Comparison of ENCODE assay signal across 3 cellular contexts in the genomic region with DNA sequence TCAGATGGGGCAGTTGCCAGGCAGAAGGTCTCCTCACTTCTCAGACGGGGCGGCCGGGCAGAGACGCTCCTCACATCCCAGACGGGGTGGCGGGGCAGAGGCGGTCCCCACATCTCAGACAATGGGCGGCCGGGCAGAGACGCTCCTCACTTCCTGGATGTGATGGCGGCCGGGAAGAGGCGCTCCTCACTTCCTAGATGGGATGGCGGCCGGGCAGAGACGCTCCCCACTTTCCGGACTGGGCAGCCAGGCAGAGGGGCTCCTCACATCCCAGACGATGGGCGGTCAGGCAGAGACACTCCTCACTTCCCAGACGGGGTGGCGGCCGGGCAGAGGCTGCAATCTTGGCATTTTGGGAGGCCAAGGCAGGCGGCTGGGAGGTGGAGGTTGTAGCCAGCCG. TPM values are rescaled to one million over a fixed set of nuclear protein-coding genes. Genes with fewer than 3 reads are reported as not detected.
"Had no signal": no experiment of that assay in that cellular context is flagged by ENCODE, and none has a peak within 500 bp of the region (broad histone marks: within the 10 kb centered on the region; RNA-seq: fewer than 3 reads in every experiment).

No MANE protein-coding gene starts in this region.

RNA-seq across cellular contexts. Expression of gene GABRG3, which starts 33.2 kb away (rescaled TPM):
- total RNA-seq: GM23248, H4, HFFc6 had no signal
- polyA plus RNA-seq: GM23248 had no signal
